In genomic region chr16:50909831-50910697, GRCh38 we compare ENCODE assay signal across 27 cellular contexts.
"Had no signal": no experiment of that assay in that cellular context is flagged by ENCODE, and none has a peak within 500 bp of the region (broad histone marks: within the 10 kb centered on the region; RNA-seq: fewer than 3 reads in every experiment).

No MANE protein-coding gene starts in this region.

- H3K4me3 ChIP-seq: esophagus muscularis mucosa, heart right ventricle, left lung, lung, smooth muscle cell, testis, uterus had no signal

- ATAC-seq: activated CD4-positive, alpha-beta T cell treated with anti-CD3 and anti-CD28 coated beads for 36 hours; activated CD8-positive, alpha-beta memory T cell treated with anti-CD3 and anti-CD28 coated beads, Interleukin-2, amount 10 ng/mL, durations not matched to agents 7 days and 5 days; activated CD8-positive, alpha-beta T cell treated with anti-CD3 and anti-CD28 coated beads, Interleukin-2, amount 10 ng/mL, durations not matched to agents 7 days and 5 days; activated naive CD4-positive, alpha-beta T cell treated with anti-CD3 and anti-CD28 coated beads, Interleukin-2, amount 50 U/mL, for 72 hours; foreskin keratinocyte; heart right ventricle; left lung; naive thymus-derived CD4-positive, alpha-beta T cell; stimulated activated naive B cell treated with anti-CD40 and anti-IgM and Interleukin-4, amounts not matched to agents 10 μg/mL and 1 μg/mL and 100 μg/mL, for 72 hours had no signal

- H3K27ac ChIP-seq: esophagus muscularis mucosa, foreskin keratinocyte, heart right ventricle, left lung, testis, uterus had no signal

- H3K9me3 ChIP-seq: esophagus muscularis mucosa, heart right ventricle, left lung, testis, uterus had no signal

- H3K9me3 Mint-ChIP-seq: activated naive CD4-positive, alpha-beta T cell treated with anti-CD3 and anti-CD28 coated beads, Interleukin-2, amount 50 U/mL, for 72 hours; activated T-helper 2 cell treated with anti-CD3 and anti-CD28 coated beads, Interferon-gamma antibody, Interleukin-2, Interleukin-4, amounts not matched to agents 10 μg/mL and 5 μg/mL and 100 μg/mL, durations not matched to agents 14 hours and 24 hours and 36 hours; mesothelial cell of epicardium; neural crest cell had no signal

- H3K4me3 Mint-ChIP-seq: activated CD4-positive, alpha-beta T cell treated with anti-CD3 and anti-CD28 coated beads for 36 hours; activated CD8-positive, alpha-beta memory T cell treated with anti-CD3 and anti-CD28 coated beads, Interleukin-2, amount 10 ng/mL, durations not matched to agents 7 days and 5 days; activated CD8-positive, alpha-beta T cell treated with anti-CD3 and anti-CD28 coated beads, Interleukin-2, amount 10 ng/mL, durations not matched to agents 7 days and 5 days; mesothelial cell of epicardium; naive thymus-derived CD4-positive, alpha-beta T cell; neural crest cell; stimulated activated naive B cell treated with anti-CD40 and anti-IgM and Interleukin-4, amounts not matched to agents 10 μg/mL and 1 μg/mL and 100 μg/mL, for 72 hours had no signal

- H3K36me3 Mint-ChIP-seq: activated CD8-positive, alpha-beta memory T cell treated with anti-CD3 and anti-CD28 coated beads, Interleukin-2, amount 10 ng/mL, durations not matched to agents 7 days and 5 days; activated naive CD4-positive, alpha-beta T cell treated with anti-CD3 and anti-CD28 coated beads, Interleukin-2, amount 50 U/mL, for 72 hours; mesothelial cell of epicardium; naive thymus-derived CD4-positive, alpha-beta T cell; stimulated activated naive B cell treated with anti-CD40 and anti-IgM and Interleukin-4, amounts not matched to agents 10 μg/mL and 1 μg/mL and 100 μg/mL, for 72 hours had no signal

- H3K27me3 ChIP-seq: foreskin keratinocyte, left lung, testis, uterus had no signal

- H3K4me1 Mint-ChIP-seq: activated CD4-positive, alpha-beta T cell treated with anti-CD3 and anti-CD28 coated beads for 36 hours; activated CD8-positive, alpha-beta memory T cell treated with anti-CD3 and anti-CD28 coated beads, Interleukin-2, amount 10 ng/mL, durations not matched to agents 7 days and 5 days; mesothelial cell of epicardium; stimulated activated naive B cell treated with anti-CD40 and anti-IgM and Interleukin-4, amounts not matched to agents 10 μg/mL and 1 μg/mL and 100 μg/mL, for 72 hours had no signal

- H3K36me3 ChIP-seq: esophagus muscularis mucosa, heart right ventricle, left lung, uterus had no signal

- H3K27ac Mint-ChIP-seq: activated CD4-positive, alpha-beta T cell treated with anti-CD3 and anti-CD28 coated beads for 36 hours; activated CD8-positive, alpha-beta memory T cell treated with anti-CD3 and anti-CD28 coated beads, Interleukin-2, amount 10 ng/mL, durations not matched to agents 7 days and 5 days; activated CD8-positive, alpha-beta T cell treated with anti-CD3 and anti-CD28 coated beads, Interleukin-2, amount 10 ng/mL, durations not matched to agents 7 days and 5 days; activated T-helper 2 cell treated with anti-CD3 and anti-CD28 coated beads, Interferon-gamma antibody, Interleukin-2, Interleukin-4, amounts not matched to agents 10 μg/mL and 5 μg/mL and 100 μg/mL, durations not matched to agents 14 hours and 24 hours and 36 hours; mesothelial cell of epicardium; naive thymus-derived CD4-positive, alpha-beta T cell; progenitor cell of endocrine pancreas; stimulated activated naive B cell treated with anti-CD40 and anti-IgM and Interleukin-4, amounts not matched to agents 10 μg/mL and 1 μg/mL and 100 μg/mL, for 72 hours had no signal

- H3K4me1 ChIP-seq: esophagus muscularis mucosa, foreskin keratinocyte, heart right ventricle, left lung, testis, uterus had no signal

- DNase-seq: activated CD4-positive, alpha-beta T cell treated with anti-CD3 and anti-CD28 coated beads for 36 hours; activated CD4-positive, CD25-positive, alpha-beta regulatory T cell; activated CD8-positive, alpha-beta memory T cell treated with anti-CD3 and anti-CD28 coated beads, Interleukin-2, amount 10 ng/mL, durations not matched to agents 7 days and 5 days; activated CD8-positive, alpha-beta T cell treated with anti-CD3 and anti-CD28 coated beads, Interleukin-2, amount 10 ng/mL, durations not matched to agents 7 days and 5 days; activated naive CD4-positive, alpha-beta T cell; activated T-cell treated with anti-CD3 and anti-CD28 coated beads, Interleukin-2, amount 50 U/mL, for 48 hours; dermis blood vessel endothelial cell; effector CD4-positive, alpha-beta T cell; foreskin keratinocyte; heart right ventricle; kidney glomerular epithelial cell; left lung; naive thymus-derived CD4-positive, alpha-beta T cell; stimulated activated CD4-positive, alpha-beta T cell treated with anti-CD3 and anti-CD28 coated beads, Interleukin-2, amount 100 ng/mL, for 24 hours; stimulated activated naive B cell treated with anti-CD40 and anti-IgM and Interleukin-4, amounts not matched to agents 10 μg/mL and 1 μg/mL and 100 μg/mL, for 72 hours; T-helper 2 cell; testis; trophoblast cell; uterus had no signal

- H3K4me2 ChIP-seq: smooth muscle cell had no signal
